ENCODE assay signal across 20 cellular contexts in the genomic region with DNA sequence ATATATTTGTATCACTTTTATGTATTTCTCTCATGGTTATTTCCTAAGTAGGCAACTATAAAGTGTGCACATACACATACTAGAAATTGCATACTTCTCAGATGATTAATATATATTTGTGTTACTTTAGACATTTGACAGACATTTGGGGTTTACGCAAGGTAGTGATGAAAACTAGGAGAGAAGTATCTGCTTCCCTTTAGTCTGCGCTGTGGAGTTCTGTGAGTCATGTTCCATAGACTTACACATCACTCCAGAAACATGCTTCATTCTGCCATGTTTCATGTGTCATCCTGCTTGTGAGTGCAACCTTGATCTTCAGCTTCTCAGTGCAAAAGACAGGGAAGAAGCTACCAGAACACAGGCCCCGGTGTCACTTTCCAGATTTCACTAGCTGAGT.
DNase-seq lines count a peak whose midpoint lies in the region; ATAC-seq, FAIRE-seq and TF ChIP-seq lines count a peak whose summit lies in the region.
"Had no signal": no experiment of that assay in that cellular context is flagged by ENCODE, and none has a peak within 500 bp of the region (broad histone marks: within the 10 kb centered on the region; RNA-seq: fewer than 3 reads in every experiment).

No MANE protein-coding gene starts in this region.

- no peak overlapping the region for H3K4me2 ChIP-seq in astrocyte (ENCODE audit: low read length)

- TF ChIP-seq CTCF in AG10803 (conservative IDR thresholded peaks at IDR 0.05; ENCODE audit: low read length) (0 out of 2 replicates have a peak, but pooled peaks have one; percentile 6), astrocyte (IDR thresholded peaks at IDR 0.05; ENCODE audit: insufficient read depth, low read depth, low read length) (no peak), foreskin fibroblast (IDR thresholded peaks at IDR 0.05; ENCODE audit: low read depth, low read length) (no peak)

- no peak for ATAC-seq in GM19463 (IDR thresholded peaks at IDR 0.05; ENCODE audit: unreplicated experiment)
- no peak for ATAC-seq in HG03097 (IDR thresholded peaks at IDR 0.05; ENCODE audit: low FRiP score, unreplicated experiment)
- no peak for ATAC-seq in T-helper 17 cell
- ATAC-seq: activated naive CD8-positive, alpha-beta T cell treated with anti-CD3 and anti-CD28 coated beads, Interleukin-2, amount 50 U/mL, for 24 hours had no signal

- H3K4me3 ChIP-seq in AG10803 (ENCODE audit: low read length) = no peak overlapping the region
- no peak overlapping the region for H3K4me3 ChIP-seq in astrocyte (ENCODE audit: insufficient read depth, low read depth, low read length)
- H3K4me3 ChIP-seq in foreskin fibroblast (ENCODE audit: low read depth in 1 of 2, low read length in 2 of 2) = no peak overlapping the region
- H3K4me3 ChIP-seq: colonic mucosa, esophagus muscularis mucosa, vagina had no signal

- no peaks in the 10 kb centered on the region for H3K36me3 ChIP-seq in astrocyte (ENCODE audit: insufficient read depth, low read length)
- H3K36me3 ChIP-seq: colonic mucosa, esophagus muscularis mucosa, vagina had no signal

- peaks cover 21% of the 10 kb centered on the region for H3K4me1 ChIP-seq in astrocyte (ENCODE audit: insufficient read depth, low read length)
- H3K4me1 ChIP-seq: colonic mucosa, esophagus muscularis mucosa, vagina had no signal

- H3K79me2 ChIP-seq in astrocyte (ENCODE audit: insufficient read depth, low read length) = no peaks in the 10 kb centered on the region

- H3K27ac Mint-ChIP-seq in astrocyte (ENCODE audit: unreplicated experiment) = peak overlapping the region; percentile 30
- H3K27ac Mint-ChIP-seq in T-helper 17 cell = no peak overlapping the region
- H3K27ac Mint-ChIP-seq: activated naive CD8-positive, alpha-beta T cell treated with anti-CD3 and anti-CD28 coated beads, Interleukin-2, amount 50 U/mL, for 24 hours had no signal

- H3K9me3 ChIP-seq in astrocyte (ENCODE audit: insufficient read depth, low read depth, low read length) (no peaks in the 10 kb centered on the region), T-helper 17 cell (ENCODE audit: control insufficient read depth, low read length, poor library complexity, severe bottlenecking) (no peaks in the 10 kb centered on the region)
- H3K9me3 ChIP-seq: colonic mucosa, esophagus muscularis mucosa, vagina had no signal

- no peak overlapping the region for H3K4me3 Mint-ChIP-seq in astrocyte (ENCODE audit: unreplicated experiment)
- no peak overlapping the region for H3K4me3 Mint-ChIP-seq in T-helper 17 cell
- H3K4me3 Mint-ChIP-seq: activated naive CD8-positive, alpha-beta T cell treated with anti-CD3 and anti-CD28 coated beads, Interleukin-2, amount 50 U/mL, for 24 hours had no signal

- H4K20me1 ChIP-seq in astrocyte (ENCODE audit: insufficient read depth, low read length) = no peaks in the 10 kb centered on the region

- H3K4me1 Mint-ChIP-seq in astrocyte (ENCODE audit: low read depth, unreplicated experiment) = peaks cover 5% of the 10 kb centered on the region
- H3K4me1 Mint-ChIP-seq in T-helper 17 cell = no peaks in the 10 kb centered on the region
- H3K4me1 Mint-ChIP-seq: activated naive CD8-positive, alpha-beta T cell treated with anti-CD3 and anti-CD28 coated beads, Interleukin-2, amount 50 U/mL, for 24 hours had no signal

- FAIRE-seq in astrocyte (lab: Jason Lieb, UNC) = peak; percentile 52

- no peak overlapping the region for H3K9ac ChIP-seq in astrocyte (ENCODE audit: low read length)

- H3K27me3 ChIP-seq in astrocyte (ENCODE audit: insufficient read depth, low read length) = no peaks in the 10 kb centered on the region
- H3K27me3 ChIP-seq: colonic mucosa, esophagus muscularis mucosa, vagina had no signal

- H3K9me3 Mint-ChIP-seq in astrocyte (ENCODE audit: unreplicated experiment) = no peaks in the 10 kb centered on the region
- H3K9me3 Mint-ChIP-seq: activated naive CD8-positive, alpha-beta T cell treated with anti-CD3 and anti-CD28 coated beads, Interleukin-2, amount 50 U/mL, for 24 hours had no signal

- no peaks in the 10 kb centered on the region for H3K36me3 Mint-ChIP-seq in astrocyte (ENCODE audit: low read depth, unreplicated experiment)
- H3K36me3 Mint-ChIP-seq in T-helper 17 cell (ENCODE audit: low read depth) = no peaks in the 10 kb centered on the region

- peak; percentile 82 for DNase-seq in AG10803 (ENCODE audit: low read depth)
- DNase-seq in MV-4-11 (lab: John Stamatoyannopoulos, UW) = peak; percentile 88
- peak; percentile 91 for DNase-seq in astrocyte (ENCODE audit: low read depth)
- peak; percentile 91 to 95 for DNase-seq in foreskin fibroblast
- DNase-seq in hepatic stellate cell (ENCODE audit: low spot score) = no peak
- DNase-seq in T-helper 17 cell = no peak
- DNase-seq: activated CD4-positive, alpha-beta T cell treated with anti-CD3 and anti-CD28 coated beads for 48 hours; activated naive CD8-positive, alpha-beta T cell treated with anti-CD3 and anti-CD28 coated beads, Interleukin-2, amount 50 U/mL, for 24 hours; activated T-cell treated with anti-CD3 and anti-CD28 coated beads, Interleukin-2, amount 50 U/mL, for 1 hour; Calu3; colonic mucosa; KG1; NCI-H187; NCI-H524 treated with DMSO at 0.1 percent for 48 hours; nucleus accumbens; stimulated activated naive CD4-positive, alpha-beta T cell treated with Interleukin-2 at 50 U/mL for 16 hours had no signal

- H3K27ac ChIP-seq in astrocyte (ENCODE audit: low read depth, low read length) = peak overlapping the region; percentile 60
- H3K27ac ChIP-seq: colonic mucosa, esophagus muscularis mucosa, vagina had no signal

- H3K27me3 Mint-ChIP-seq in astrocyte (ENCODE audit: low read depth, unreplicated experiment) (no peaks in the 10 kb centered on the region), T-helper 17 cell (no peaks in the 10 kb centered on the region)

- no peak overlapping the region for H2AFZ ChIP-seq in astrocyte (ENCODE audit: low read depth, low read length)

Comparison
In these comparisons a context has a peak if more than half of its experiments do, and no peak if none do; other contexts are left out.
1. DNase-seq: peak in AG10803 (single experiment), MV-4-11 (single experiment), astrocyte (single experiment) and foreskin fibroblast (2 of 2); none in hepatic stellate cell (single experiment) and T-helper 17 cell (0 of 3).